ENCODE assay signal across 1 cellular context in genomic region chr4:72767903-72768817, GRCh38.
TF ChIP-seq lines count a peak whose summit lies in the region.

No MANE protein-coding gene starts in this region.

TF ChIP-seq in GM23338, 12 proteins besides CTCF, POLR2A, EP300 and RAD21 (continued from another document):
- TF ChIP-seq REST (IDR thresholded peaks at IDR 0.05; ENCODE audit: unreplicated experiment) (no peak), ZNF462 (CRISPR knock-in tag; IDR thresholded peaks at IDR 0.05) (no peak), STAT1 (IDR thresholded peaks at IDR 0.05; ENCODE audit: unreplicated experiment) (no peak), POLR2AphosphoS5 (IDR thresholded peaks at IDR 0.05; ENCODE audit: low read depth) (no peak), NANOG (IDR thresholded peaks at IDR 0.05; ENCODE audit: borderline replicate concordance) (no peak)
TF ChIP-seq in GM23338: peak in this region for 0.
